ENCODE assay signal across 8 cellular contexts in genomic region chr6:26249709-26249958, GRCh38.
DNase-seq lines count a peak whose midpoint lies in the region; ATAC-seq lines count a peak whose summit lies in the region.

No MANE protein-coding gene starts in this region.

- ATAC-seq in GM18907 (IDR thresholded peaks at IDR 0.05; ENCODE audit: unreplicated experiment) (peak; percentile 22), HG03342 (IDR thresholded peaks at IDR 0.05; ENCODE audit: unreplicated experiment) (peak; percentile 19)
- ATAC-seq in activated CD8-positive, alpha-beta T cell treated with anti-CD3 and anti-CD28 coated beads, Interleukin-2, amount 10 ng/mL, durations not matched to agents 7 days and 5 days = peak; percentile 38

- no peaks in the 10 kb centered on the region for H3K9me3 Mint-ChIP-seq in activated CD8-positive, alpha-beta T cell treated with anti-CD3 and anti-CD28 coated beads, Interleukin-2, amount 10 ng/mL, durations not matched to agents 7 days and 5 days (ENCODE audit: insufficient read depth)
- H3K9me3 Mint-ChIP-seq in stimulated activated naive CD8-positive, alpha-beta T cell treated with anti-CD3 and anti-CD28 coated beads, Interleukin-15, Interleukin-2, amounts not matched to agents 100 ng/mL and 50 ng/mL, for 24 hours = no peaks in the 10 kb centered on the region

- no peaks in the 10 kb centered on the region for H3K36me3 ChIP-seq in BLaER1
- H3K36me3 ChIP-seq in iPS-15b (ENCODE audit: control insufficient read depth, insufficient read depth, low read length) = no peaks in the 10 kb centered on the region

- peak overlapping the region; percentile 80 for H3K4me2 ChIP-seq in BLaER1

- H3K27ac Mint-ChIP-seq in activated CD8-positive, alpha-beta T cell treated with anti-CD3 and anti-CD28 coated beads, Interleukin-2, amount 10 ng/mL, durations not matched to agents 7 days and 5 days = peak overlapping the region; percentile 100
- H3K27ac Mint-ChIP-seq in stimulated activated naive CD8-positive, alpha-beta T cell treated with anti-CD3 and anti-CD28 coated beads, Interleukin-15, Interleukin-2, amounts not matched to agents 100 ng/mL and 50 ng/mL, for 24 hours = peak overlapping the region; percentile 98

- CTCF ChIA-PET in activated CD8-positive, alpha-beta T cell treated with anti-CD3 and anti-CD28 coated beads, Interleukin-2, amount 10 ng/mL, durations not matched to agents 7 days and 5 days (lab: Charles Lee) = interaction anchor here (0.8 to 2.9 kb wide), 6 partner anchors 15 to 73 kb away, joined by 3 to 19 read pairs (median 4); a partner anchor contains a TSS

- H3K4me3 ChIP-seq in BLaER1 (peak overlapping the region; percentile 86), iPS-15b (ENCODE audit: low read depth, low read length) (peak overlapping the region; percentile 95)

- peaks cover 20% of the 10 kb centered on the region; the same call in 1 of the 2 replicates for H3K27me3 ChIP-seq in BLaER1
- H3K27me3 ChIP-seq in iPS-15b (ENCODE audit: control insufficient read depth, insufficient read depth, low read length) = no peaks in the 10 kb centered on the region

- H3K4me1 ChIP-seq in BLaER1 (peaks cover 25% of the 10 kb centered on the region), iPS-15b (ENCODE audit: control insufficient read depth, insufficient read depth, low read length) (peaks cover 2% of the 10 kb centered on the region)

- peak; percentile 71 for DNase-seq in activated CD8-positive, alpha-beta T cell treated with anti-CD3 and anti-CD28 coated beads, Interleukin-2, amount 10 ng/mL, durations not matched to agents 7 days and 5 days
- no peak for DNase-seq in NCI-H146 treated with DMSO at 0.1 percent for 48 hours (lab: John Stamatoyannopoulos, UW; ENCODE audit: unreplicated experiment)
- DNase-seq in DMS 273 (lab: John Stamatoyannopoulos, UW; ENCODE audit: unreplicated experiment) = no peak

- peak overlapping the region; percentile 93 for H3K27ac ChIP-seq in BLaER1

- H3K9ac ChIP-seq in BLaER1 (peak overlapping the region; percentile 97), iPS-15b (ENCODE audit: low read depth, low read length) (peak overlapping the region; percentile 99)

- peak overlapping the region; percentile 84 for H3K4me3 Mint-ChIP-seq in activated CD8-positive, alpha-beta T cell treated with anti-CD3 and anti-CD28 coated beads, Interleukin-2, amount 10 ng/mL, durations not matched to agents 7 days and 5 days
- H3K4me3 Mint-ChIP-seq in stimulated activated naive CD8-positive, alpha-beta T cell treated with anti-CD3 and anti-CD28 coated beads, Interleukin-15, Interleukin-2, amounts not matched to agents 100 ng/mL and 50 ng/mL, for 24 hours = peak overlapping the region; percentile 84

- H3K9me3 ChIP-seq in BLaER1 = peaks cover 14% of the 10 kb centered on the region
- no peaks in the 10 kb centered on the region for H3K9me3 ChIP-seq in iPS-15b (ENCODE audit: control insufficient read depth, insufficient read depth, low read length)

- POLR2A ChIA-PET in activated CD8-positive, alpha-beta T cell treated with anti-CD3 and anti-CD28 coated beads, Interleukin-2, amount 10 ng/mL, durations not matched to agents 7 days and 5 days (lab: Charles Lee) = interaction anchor here (0.8 to 3.5 kb wide), 19 partner anchors 19 to 1617 kb away, joined by 3 to 59 read pairs (median 15); partner anchors contain the start of gene HMGN4

- H3K4me1 Mint-ChIP-seq in activated CD8-positive, alpha-beta T cell treated with anti-CD3 and anti-CD28 coated beads, Interleukin-2, amount 10 ng/mL, durations not matched to agents 7 days and 5 days (ENCODE audit: low read depth) = peaks cover 30% of the 10 kb centered on the region
- peaks cover 43% of the 10 kb centered on the region for H3K4me1 Mint-ChIP-seq in stimulated activated naive CD8-positive, alpha-beta T cell treated with anti-CD3 and anti-CD28 coated beads, Interleukin-15, Interleukin-2, amounts not matched to agents 100 ng/mL and 50 ng/mL, for 24 hours (ENCODE audit: low read depth)

- H3K27me3 Mint-ChIP-seq in activated CD8-positive, alpha-beta T cell treated with anti-CD3 and anti-CD28 coated beads, Interleukin-2, amount 10 ng/mL, durations not matched to agents 7 days and 5 days (ENCODE audit: low read depth) = no peaks in the 10 kb centered on the region
- H3K27me3 Mint-ChIP-seq in stimulated activated naive CD8-positive, alpha-beta T cell treated with anti-CD3 and anti-CD28 coated beads, Interleukin-15, Interleukin-2, amounts not matched to agents 100 ng/mL and 50 ng/mL, for 24 hours = no peaks in the 10 kb centered on the region

- peaks cover 21% of the 10 kb centered on the region for H4K20me1 ChIP-seq in BLaER1

- H3K36me3 Mint-ChIP-seq in activated CD8-positive, alpha-beta T cell treated with anti-CD3 and anti-CD28 coated beads, Interleukin-2, amount 10 ng/mL, durations not matched to agents 7 days and 5 days (ENCODE audit: low read depth) = peaks cover 33% of the 10 kb centered on the region
- H3K36me3 Mint-ChIP-seq in stimulated activated naive CD8-positive, alpha-beta T cell treated with anti-CD3 and anti-CD28 coated beads, Interleukin-15, Interleukin-2, amounts not matched to agents 100 ng/mL and 50 ng/mL, for 24 hours (ENCODE audit: low read depth) = no peaks in the 10 kb centered on the region
